In genomic region chr11:10394229-10395100, GRCh38 we compare ENCODE assay signal across 20 cellular contexts.
DNase-seq lines count a peak whose midpoint lies in the region; ATAC-seq and TF ChIP-seq lines count a peak whose summit lies in the region.
"Had no signal": no experiment of that assay in that cellular context is flagged by ENCODE, and none has a peak within 500 bp of the region (broad histone marks: within the 10 kb centered on the region; RNA-seq: fewer than 3 reads in every experiment).

No MANE protein-coding gene starts in this region.

- no peak overlapping the region for H4K12ac ChIP-seq in trophoblast cell (ENCODE audit: low read depth, low read length)

- H3K79me1 ChIP-seq in trophoblast cell (ENCODE audit: low read length) = peaks cover 2% of the 10 kb centered on the region

- H3K23ac ChIP-seq in trophoblast cell (ENCODE audit: low read length) = no peak overlapping the region

- H3K27ac ChIP-seq in fibroblast of lung (ENCODE audit: insufficient read depth, low read length) = peak overlapping the region; percentile 76
- no peak overlapping the region for H3K27ac ChIP-seq in trophoblast cell (ENCODE audit: low read depth, low read length)
- no peak overlapping the region for H3K27ac ChIP-seq in ovary
- no peak overlapping the region for H3K27ac ChIP-seq in lower lobe of right lung
- H3K27ac ChIP-seq: ascending aorta, coronary artery, SJCRH30 had no signal

- no peak for ATAC-seq in lower lobe of right lung
- no peak for ATAC-seq in HG02981 (IDR thresholded peaks at IDR 0.05; ENCODE audit: unreplicated experiment)
- no peak for ATAC-seq in HG03469 (IDR thresholded peaks at IDR 0.05; ENCODE audit: unreplicated experiment)
- ATAC-seq: activated CD4-positive, alpha-beta T cell treated with anti-CD3 and anti-CD28 coated beads for 36 hours had no signal

- peak overlapping the region; percentile 29 for H2BK5ac ChIP-seq in trophoblast cell (ENCODE audit: low read depth, low read length, poor library complexity)

- H3K79me2 ChIP-seq in fibroblast of lung (ENCODE audit: control insufficient read depth, insufficient read depth, low read length) = no peaks in the 10 kb centered on the region
- peaks cover 1% of the 10 kb centered on the region for H3K79me2 ChIP-seq in trophoblast cell (ENCODE audit: control insufficient read depth, insufficient read depth, low read length, poor library complexity)

- no peaks in the 10 kb centered on the region for H3K9me3 ChIP-seq in fibroblast of lung (ENCODE audit: control insufficient read depth, insufficient read depth, low read depth, low read length)
- H3K9me3 ChIP-seq in trophoblast cell (ENCODE audit: insufficient read depth, low read depth, low read length) = peaks cover 2% of the 10 kb centered on the region
- H3K9me3 ChIP-seq in ovary = no peaks in the 10 kb centered on the region
- H3K9me3 ChIP-seq in lower lobe of right lung = no peaks in the 10 kb centered on the region
- H3K9me3 ChIP-seq: ascending aorta, SJCRH30 had no signal

- H4K20me1 ChIP-seq in fibroblast of lung (ENCODE audit: control insufficient read depth, extremely low read depth, insufficient read depth, low read length) = no peaks in the 10 kb centered on the region

- DNase-seq in EL (peak; percentile 99), T1000 (lab: John Stamatoyannopoulos, UW) (peak; percentile 77), fibroblast of lung (ENCODE audit: low read depth in 2 of 2) (peak; percentile 48 to 79), trophoblast cell (peak; percentile 98 to 99), ovary (no peak), lower lobe of right lung (no peak)
- DNase-seq: activated CD4-positive, alpha-beta T cell treated with anti-CD3 and anti-CD28 coated beads for 36 hours; activated CD8-positive, alpha-beta memory T cell treated with anti-CD3 and anti-CD28 coated beads, Interleukin-2, amount 50 U/mL, for 48 hours; activated gamma-delta T cell treated with Interleukin-2 at 50 U/mL for 16 hours; Calu3; GOT3; midbrain; NCI-H2029 treated with DMSO at 0.1 percent for 48 hours; NCI-H524 treated with DMSO at 0.1 percent for 48 hours; SJCRH30; T-helper 9 cell had no signal

- TF ChIP-seq CTCF in fibroblast of lung (conservative IDR thresholded peaks at IDR 0.05 in 1 of 2, IDR thresholded peaks at IDR 0.05 in 1 of 2; ENCODE audit: low read depth in 1 of 2, low read length in 2 of 2) = no peak
- no peak for TF ChIP-seq CTCF in ovary (IDR thresholded peaks at IDR 0.05)
- no peak for TF ChIP-seq CTCF in lower lobe of right lung (IDR thresholded peaks at IDR 0.05)

- no peak overlapping the region for H2AFZ ChIP-seq in fibroblast of lung (ENCODE audit: low read length)
- no peak overlapping the region for H2AFZ ChIP-seq in trophoblast cell (ENCODE audit: insufficient read depth, low read length, poor library complexity)

- no peak overlapping the region for H3K18ac ChIP-seq in trophoblast cell (ENCODE audit: low read length)

- H3K4me3 ChIP-seq in fibroblast of lung (replicated peaks in 1 of 4; ENCODE audit: control extremely low read depth in 1 of 4, insufficient read depth in 1 of 4, low read depth in 3 of 4, low read length in 4 of 4) = no peak overlapping the region
- H3K4me3 ChIP-seq in trophoblast cell (ENCODE audit: low read depth, low read length) = no peak overlapping the region
- no peak overlapping the region for H3K4me3 ChIP-seq in ovary
- no peak overlapping the region for H3K4me3 ChIP-seq in lower lobe of right lung
- H3K4me3 ChIP-seq: ascending aorta, coronary artery, SJCRH30 had no signal

- no peak overlapping the region for H3K4me2 ChIP-seq in fibroblast of lung (ENCODE audit: extremely low read depth, insufficient read depth, low read length)
- H3K4me2 ChIP-seq in trophoblast cell (ENCODE audit: low read length) = no peak overlapping the region

- WGBS in trophoblast cell (ENCODE audit: extremely low coverage, insufficient coverage, insufficient read length) = 100% methylated on average over 2 of the region's 13 CpGs
- WGBS in ovary, 3 donors = 82 to 88% (median 86%) methylated on average over 13 of the region's 13 CpGs

- H3K27me3 ChIP-seq in fibroblast of lung (ENCODE audit: control insufficient read depth, insufficient read depth, low read length) = no peaks in the 10 kb centered on the region
- H3K27me3 ChIP-seq in trophoblast cell (ENCODE audit: insufficient read depth, low read length) = no peaks in the 10 kb centered on the region
- H3K27me3 ChIP-seq in ovary = no peaks in the 10 kb centered on the region
- no peaks in the 10 kb centered on the region for H3K27me3 ChIP-seq in lower lobe of right lung (ENCODE audit: low read depth)
- H3K27me3 ChIP-seq: ascending aorta, SJCRH30 had no signal

- H2AK5ac ChIP-seq in trophoblast cell (ENCODE audit: low read length) = no peak overlapping the region

- H2BK12ac ChIP-seq in trophoblast cell (ENCODE audit: low read length) = no peak overlapping the region

- H3K9ac ChIP-seq in fibroblast of lung (ENCODE audit: insufficient read depth, low read length) (no peak overlapping the region), trophoblast cell (ENCODE audit: low read length) (no peak overlapping the region)

- peak overlapping the region; percentile 66 for H4K91ac ChIP-seq in trophoblast cell (ENCODE audit: low read depth, low read length)

- no peak overlapping the region for H4K8ac ChIP-seq in trophoblast cell (ENCODE audit: low read depth, low read length)

- no peaks in the 10 kb centered on the region for H3K36me3 ChIP-seq in fibroblast of lung (ENCODE audit: control insufficient read depth, insufficient read depth, low read length)
- H3K36me3 ChIP-seq in trophoblast cell (ENCODE audit: control insufficient read depth in 1 of 2, insufficient read depth in 2 of 2, low read length in 2 of 2) = no peaks in the 10 kb centered on the region
- no peaks in the 10 kb centered on the region for H3K36me3 ChIP-seq in ovary
- no peaks in the 10 kb centered on the region for H3K36me3 ChIP-seq in lower lobe of right lung
- H3K36me3 ChIP-seq: ascending aorta, SJCRH30 had no signal

- no peak for TF ChIP-seq EP300 in ovary (IDR thresholded peaks at IDR 0.05)

- H3K4ac ChIP-seq in trophoblast cell (ENCODE audit: low read depth, low read length) = no peak overlapping the region

- H3K14ac ChIP-seq in trophoblast cell (ENCODE audit: low read length) = no peak overlapping the region

- intact Hi-C loops in ovary (cut with DNase I) (no loop called here), lower lobe of right lung (cut with DNase I) (no loop called here)

- TF ChIP-seq POLR2A in ovary (IDR thresholded peaks at IDR 0.05) = no peak

- H3K4me1 ChIP-seq in fibroblast of lung (ENCODE audit: control insufficient read depth, extremely low read depth, insufficient read depth, low read length) = peaks cover 19% of the 10 kb centered on the region
- H3K4me1 ChIP-seq in trophoblast cell (ENCODE audit: control insufficient read depth in 1 of 2, insufficient read depth in 2 of 2, low read length in 2 of 2) = peaks cover 9 to 10% of the 10 kb centered on the region in 2 experiments
- H3K4me1 ChIP-seq in ovary (ENCODE audit: insufficient read depth) = peaks cover 2% of the 10 kb centered on the region
- peaks cover 13% of the 10 kb centered on the region for H3K4me1 ChIP-seq in lower lobe of right lung

- peak overlapping the region; percentile 10 for H2BK120ac ChIP-seq in trophoblast cell (ENCODE audit: insufficient read depth, low read length, poor library complexity)

Comparison
In these comparisons a context has a peak if more than half of its experiments do, and no peak if none do; other contexts are left out.
1. DNase-seq: peak in EL (single experiment), T1000 (single experiment), fibroblast of lung (2 of 2) and trophoblast cell (2 of 2); none in ovary (0 of 5) and lower lobe of right lung (single experiment).